Comparison of ENCODE assay signal across 8 cellular contexts in genomic region chr1:3491291-3492246, GRCh38. TPM values are rescaled to one million over a fixed set of nuclear protein-coding genes. Genes with fewer than 3 reads are reported as not detected.
DNase-seq lines count a peak whose midpoint lies in the region; ATAC-seq and TF ChIP-seq lines count a peak whose summit lies in the region.

No MANE protein-coding gene starts in this region.

- H3K9me3 ChIP-seq in thoracic aorta = peaks cover 10% of the 10 kb centered on the region

- no peak overlapping the region for H3K4me3 Mint-ChIP-seq in activated T-helper 2 cell treated with anti-CD3 and anti-CD28 coated beads, Interferon-gamma antibody, Interleukin-2, Interleukin-4, amounts not matched to agents 10 μg/mL and 5 μg/mL and 100 μg/mL, durations not matched to agents 14 hours and 24 hours and 36 hours (ENCODE audit: low read depth)

- no peaks in the 10 kb centered on the region for H3K9me3 Mint-ChIP-seq in activated T-helper 2 cell treated with anti-CD3 and anti-CD28 coated beads, Interferon-gamma antibody, Interleukin-2, Interleukin-4, amounts not matched to agents 10 μg/mL and 5 μg/mL and 100 μg/mL, durations not matched to agents 14 hours and 24 hours and 36 hours

- intact Hi-C loops in activated T-helper 2 cell treated with anti-CD3 and anti-CD28 coated beads, Interferon-gamma antibody, Interleukin-2, Interleukin-4, amounts not matched to agents 10 μg/mL and 5 μg/mL and 100 μg/mL, durations not matched to agents 14 hours and 24 hours and 36 hours (cut with micrococcal nuclease) = loop anchor here (1.0 kb wide), 1 partner anchor 128 kb away; no protein-coding TSS in a partner anchor

- peaks cover 39% of the 10 kb centered on the region for H3K36me3 ChIP-seq in thoracic aorta

- no peaks in the 10 kb centered on the region for H3K27me3 ChIP-seq in foreskin keratinocyte
- H3K27me3 ChIP-seq in thoracic aorta (replicated peaks; ENCODE audit: insufficient read depth) = no peaks in the 10 kb centered on the region

- no peaks in the 10 kb centered on the region for H3K36me3 Mint-ChIP-seq in activated T-helper 2 cell treated with anti-CD3 and anti-CD28 coated beads, Interferon-gamma antibody, Interleukin-2, Interleukin-4, amounts not matched to agents 10 μg/mL and 5 μg/mL and 100 μg/mL, durations not matched to agents 14 hours and 24 hours and 36 hours (ENCODE audit: low read depth)

- H3K27ac Mint-ChIP-seq in activated T-helper 2 cell treated with anti-CD3 and anti-CD28 coated beads, Interferon-gamma antibody, Interleukin-2, Interleukin-4, amounts not matched to agents 10 μg/mL and 5 μg/mL and 100 μg/mL, durations not matched to agents 14 hours and 24 hours and 36 hours = no peak overlapping the region

- H3K27ac ChIP-seq in foreskin keratinocyte (no peak overlapping the region), thoracic aorta (no peak overlapping the region)

- ATAC-seq in HG03439 (IDR thresholded peaks at IDR 0.05; ENCODE audit: unreplicated experiment) = peak; percentile 64
- ATAC-seq in foreskin keratinocyte = peak; percentile 71
- ATAC-seq in omental fat pad (ENCODE audit: low FRiP score) = peak; percentile 68
- peak; percentile 38 for ATAC-seq in thoracic aorta (ENCODE audit: insufficient number of reproducible peaks, low FRiP score, low read depth)

- H3K4me1 ChIP-seq in foreskin keratinocyte (no peaks in the 10 kb centered on the region), thoracic aorta (ENCODE audit: control insufficient read depth in 1 of 2, low read depth in 2 of 2) (no peaks in the 10 kb centered on the region)

- DNase-seq in DMS79 treated with DMSO at 0.1 percent for 48 hours (lab: John Stamatoyannopoulos, UW) (peak; percentile 60), DMS79 (lab: John Stamatoyannopoulos, UW) (no peak), RPMI8226 (peak; percentile 85), foreskin keratinocyte (peak in 1 of 2 donors; percentile 63), omental fat pad (ENCODE audit: low spot score) (peak; percentile 74), thoracic aorta (ENCODE audit: low spot score) (peak; percentile 19)
- DNase-seq in activated T-helper 2 cell treated with anti-CD3 and anti-CD28 coated beads, Interferon-gamma antibody, Interleukin-2, Interleukin-4, amounts not matched to agents 10 μg/mL and 5 μg/mL and 100 μg/mL, durations not matched to agents 14 hours and 24 hours and 36 hours (ENCODE audit: low spot score) = peak; percentile 72

- peaks cover 4% of the 10 kb centered on the region for H3K4me1 Mint-ChIP-seq in activated T-helper 2 cell treated with anti-CD3 and anti-CD28 coated beads, Interferon-gamma antibody, Interleukin-2, Interleukin-4, amounts not matched to agents 10 μg/mL and 5 μg/mL and 100 μg/mL, durations not matched to agents 14 hours and 24 hours and 36 hours (ENCODE audit: low read depth)

- H3K4me3 ChIP-seq in thoracic aorta = no peak overlapping the region

- TF ChIP-seq CTCF in foreskin keratinocyte (conservative IDR thresholded peaks at IDR 0.05) = peak; percentile 95
- peak in 2 of 3 donors; percentile 78 to 93 for TF ChIP-seq CTCF in omental fat pad (IDR thresholded peaks at IDR 0.05)
- TF ChIP-seq CTCF in thoracic aorta (IDR thresholded peaks at IDR 0.05) = peak; percentile 100

- no peaks in the 10 kb centered on the region for H3K27me3 Mint-ChIP-seq in activated T-helper 2 cell treated with anti-CD3 and anti-CD28 coated beads, Interferon-gamma antibody, Interleukin-2, Interleukin-4, amounts not matched to agents 10 μg/mL and 5 μg/mL and 100 μg/mL, durations not matched to agents 14 hours and 24 hours and 36 hours (ENCODE audit: low read depth)

RNA-seq across cellular contexts. Expression of gene ARHGEF16, which starts 37.1 kb away (rescaled TPM):
- not detected in 2 replicates for total RNA-seq in activated T-helper 2 cell treated with anti-CD3 and anti-CD28 coated beads, Interferon-gamma antibody, Interleukin-2, Interleukin-4, amounts not matched to agents 10 μg/mL and 5 μg/mL and 100 μg/mL, durations not matched to agents 14 hours and 24 hours and 36 hours
- total RNA-seq in foreskin keratinocyte (24.1 and 25.2 TPM in 2 replicates), omental fat pad (1 to 10 TPM in 3 of 4 donors, under 1 TPM in 1; 0.36 to 3.2 (median 1.9) TPM), thoracic aorta (1 to 10 TPM; 1.6 to 2.4 TPM)
- polyA plus RNA-seq in foreskin keratinocyte = 19.9 and 22.8 TPM in 2 replicates
